In genomic region chr3:142225885-142226215, GRCh38 we compare ENCODE assay signal across 8 cellular contexts. TPM values are rescaled to one million over a fixed set of nuclear protein-coding genes. Genes with fewer than 3 reads are reported as not detected.
DNase-seq lines count a peak whose midpoint lies in the region.

No MANE protein-coding gene starts in this region.

- peaks cover 5% of the 10 kb centered on the region for H3K36me3 Mint-ChIP-seq in T-helper 1 cell treated with Interleukin-12 subunit alpha and Interleukin-12 subunit beta and Interleukin-4 antibody, amounts not matched to agents 30 μg/mL and 1 μg/mL, for 36 hours (ENCODE audit: low read depth)
- peaks cover 2% of the 10 kb centered on the region for H3K36me3 Mint-ChIP-seq in activated CD4-positive, alpha-beta memory T cell treated with anti-CD3 and anti-CD28 coated beads, Interleukin-2, amount 10 ng/mL, durations not matched to agents 7 days and 5 days (ENCODE audit: low read depth)
- peaks cover 0 to 12% (median 0%) of the 10 kb centered on the region in 3 donors for H3K36me3 Mint-ChIP-seq in immature natural killer cell

- peak overlapping the region; percentile 31 for H3K27ac Mint-ChIP-seq in T-helper 1 cell treated with Interleukin-12 subunit alpha and Interleukin-12 subunit beta and Interleukin-4 antibody, amounts not matched to agents 30 μg/mL and 1 μg/mL, for 36 hours
- H3K27ac Mint-ChIP-seq in activated CD4-positive, alpha-beta memory T cell treated with anti-CD3 and anti-CD28 coated beads, Interleukin-2, amount 10 ng/mL, durations not matched to agents 7 days and 5 days, result peak overlapping the region; percentile 54
- H3K27ac Mint-ChIP-seq in immature natural killer cell, result peak overlapping the region; percentile 77 to 93 (median 90)

- CTCF ChIA-PET in activated CD4-positive, alpha-beta memory T cell treated with anti-CD3 and anti-CD28 coated beads, Interleukin-2, amount 10 ng/mL, durations not matched to agents 7 days and 5 days (lab: Charles Lee), result interaction anchor here (0.9 to 1.7 kb wide), 3 partner anchors 9 to 54 kb away, joined by 3 to 9 read pairs (median 3); no protein-coding TSS in a partner anchor

- peaks cover 16% of the 10 kb centered on the region for H3K4me1 Mint-ChIP-seq in T-helper 1 cell treated with Interleukin-12 subunit alpha and Interleukin-12 subunit beta and Interleukin-4 antibody, amounts not matched to agents 30 μg/mL and 1 μg/mL, for 36 hours (ENCODE audit: low read depth)
- peaks cover 24% of the 10 kb centered on the region for H3K4me1 Mint-ChIP-seq in activated CD4-positive, alpha-beta memory T cell treated with anti-CD3 and anti-CD28 coated beads, Interleukin-2, amount 10 ng/mL, durations not matched to agents 7 days and 5 days
- H3K4me1 Mint-ChIP-seq in immature natural killer cell, result peaks cover 39 to 50% of the 10 kb centered on the region in 2 donors

- no peaks in the 10 kb centered on the region for H3K9me3 Mint-ChIP-seq in T-helper 1 cell treated with Interleukin-12 subunit alpha and Interleukin-12 subunit beta and Interleukin-4 antibody, amounts not matched to agents 30 μg/mL and 1 μg/mL, for 36 hours
- no peaks in the 10 kb centered on the region for H3K9me3 Mint-ChIP-seq in activated CD4-positive, alpha-beta memory T cell treated with anti-CD3 and anti-CD28 coated beads, Interleukin-2, amount 10 ng/mL, durations not matched to agents 7 days and 5 days
- H3K9me3 Mint-ChIP-seq in immature natural killer cell, result no peaks in the 10 kb centered on the region

- no peak for DNase-seq in T-helper 1 cell
- no peak for DNase-seq in activated CD4-positive, alpha-beta memory T cell treated with anti-CD3 and anti-CD28 coated beads, Interleukin-2, amount 10 ng/mL, durations not matched to agents 7 days and 5 days
- no peak for DNase-seq in immature natural killer cell
- no peak for DNase-seq in stimulated activated naive CD4-positive, alpha-beta T cell treated with Interleukin-2 at 50 U/mL for 16 hours (lab: John Stamatoyannopoulos, UW)
- DNase-seq in effector CD4-positive, alpha-beta T cell, result no peak
- DNase-seq in mesenteric fat pad (ENCODE audit: low spot score), result no peak

- H3K4me3 Mint-ChIP-seq in T-helper 1 cell treated with Interleukin-12 subunit alpha and Interleukin-12 subunit beta and Interleukin-4 antibody, amounts not matched to agents 30 μg/mL and 1 μg/mL, for 36 hours, result peak overlapping the region; percentile 83
- peak overlapping the region; percentile 94 for H3K4me3 Mint-ChIP-seq in activated CD4-positive, alpha-beta memory T cell treated with anti-CD3 and anti-CD28 coated beads, Interleukin-2, amount 10 ng/mL, durations not matched to agents 7 days and 5 days
- H3K4me3 Mint-ChIP-seq in immature natural killer cell, result peak overlapping the region; percentile 86 to 95 (median 93)

- POLR2A ChIA-PET in activated CD4-positive, alpha-beta memory T cell treated with anti-CD3 and anti-CD28 coated beads, Interleukin-2, amount 10 ng/mL, durations not matched to agents 7 days and 5 days (lab: Charles Lee), result interaction anchor here (1.0 to 1.5 kb wide), 3 partner anchors 11 to 350 kb away, joined by 3 to 5 read pairs (median 5); partner anchors contain the start of gene TFDP2

- peak overlapping the region; percentile 36 for H3K27ac ChIP-seq in temporal lobe (ENCODE audit: low read depth, low read length)

- no peaks in the 10 kb centered on the region for H3K27me3 Mint-ChIP-seq in T-helper 1 cell treated with Interleukin-12 subunit alpha and Interleukin-12 subunit beta and Interleukin-4 antibody, amounts not matched to agents 30 μg/mL and 1 μg/mL, for 36 hours (ENCODE audit: low read depth)
- H3K27me3 Mint-ChIP-seq in activated CD4-positive, alpha-beta memory T cell treated with anti-CD3 and anti-CD28 coated beads, Interleukin-2, amount 10 ng/mL, durations not matched to agents 7 days and 5 days, result no peaks in the 10 kb centered on the region
- H3K27me3 Mint-ChIP-seq in immature natural killer cell (ENCODE audit: low read depth in 3 of 3), result peaks cover 2 to 7% (median 3%) of the 10 kb centered on the region in 3 donors

RNA-seq across cellular contexts. Expression of gene GK5, which starts 0.5 kb away (rescaled TPM):
- 10 to 100 TPM; 20.6 TPM for total RNA-seq in activated CD4-positive, alpha-beta memory T cell treated with anti-CD3 and anti-CD28 coated beads, Interleukin-2, amount 10 ng/mL, durations not matched to agents 7 days and 5 days
- polyA plus RNA-seq in immature natural killer cell, result 10 to 100 TPM; 14.1 to 32.9 (median 24.2) TPM
- total RNA-seq in temporal lobe (12.0 TPM), mesenteric fat pad (43.5 TPM)

Comparison
In these comparisons a context has a peak if more than half of its experiments do, and no peak if none do; other contexts are left out.
1. H3K27ac Mint-ChIP-seq: peak in every context shown above with its lines; median percentile 90 in immature natural killer cell; 54 in activated CD4-positive, alpha-beta memory T cell treated with anti-CD3 and anti-CD28 coated beads, Interleukin-2, amount 10 ng/mL, durations not matched to agents 7 days and 5 days; 31 in T-helper 1 cell treated with Interleukin-12 subunit alpha and Interleukin-12 subunit beta and Interleukin-4 antibody, amounts not matched to agents 30 μg/mL and 1 μg/mL, for 36 hours.